10 cellular contexts compared by ENCODE assay signal in the genomic region with DNA sequence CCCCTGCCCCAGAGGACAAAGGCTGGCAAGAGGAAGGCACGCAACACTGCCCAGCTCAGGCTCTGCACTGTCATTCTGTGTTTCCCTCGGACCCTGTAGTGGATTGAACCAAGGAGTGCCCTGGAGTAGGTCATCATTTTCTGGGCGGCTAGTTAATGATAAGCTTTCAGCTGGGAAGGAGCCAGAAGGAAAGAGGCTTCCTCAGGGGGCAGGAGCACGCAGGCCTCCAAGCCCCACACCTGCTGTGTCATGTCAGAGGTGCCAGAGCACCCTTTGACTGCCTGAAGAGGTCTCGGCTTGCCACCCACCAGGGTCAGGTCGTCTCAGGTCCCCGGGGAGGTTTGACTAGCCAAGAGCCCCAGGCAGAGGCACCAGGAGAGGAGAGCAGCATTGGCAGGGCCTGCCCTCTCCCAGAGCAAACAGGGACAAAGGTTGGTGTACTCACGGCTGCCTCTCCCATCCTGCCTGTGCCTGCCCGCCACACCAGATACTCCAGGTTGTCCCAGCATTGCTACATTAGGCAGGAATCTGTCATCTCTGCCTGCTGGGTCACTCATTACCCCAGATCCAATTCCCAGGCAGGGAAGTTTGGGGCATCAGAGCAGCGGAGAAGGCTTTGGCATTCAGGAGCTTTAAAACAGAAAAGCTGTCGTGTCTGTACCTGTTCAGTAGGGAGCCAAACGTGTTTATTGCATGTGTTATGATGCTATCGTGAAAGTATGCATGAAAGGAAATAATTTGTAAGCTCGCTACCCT. TPM values are rescaled to one million over a fixed set of nuclear protein-coding genes. Genes with fewer than 3 reads are reported as not detected.
A peak's percentile ranks its signal among the peaks of the same experiment; 100 is the strongest.
DNase-seq lines count a peak whose midpoint lies in the region; ATAC-seq and TF ChIP-seq lines count a peak whose summit lies in the region.
"Had no signal": no experiment of that assay in that cellular context is flagged by ENCODE, and none has a peak within 500 bp of the region (broad histone marks: within the 10 kb centered on the region; RNA-seq: fewer than 3 reads in every experiment).

No MANE protein-coding gene starts in this region.

- no peak for TF ChIP-seq EP300 in gastroesophageal sphincter (IDR thresholded peaks at IDR 0.05)

- no peaks in the 10 kb centered on the region for H3K27me3 ChIP-seq in gastroesophageal sphincter
- no peaks in the 10 kb centered on the region for H3K27me3 ChIP-seq in aorta (ENCODE audit: control insufficient read depth in 1 of 2, insufficient read depth in 2 of 2, low read length in 1 of 2)

- H3K9me3 Mint-ChIP-seq in neural crest cell (no peaks in the 10 kb centered on the region), HFFc6 (no peaks in the 10 kb centered on the region)
- H3K9me3 Mint-ChIP-seq: T-helper 2 cell treated with Interferon-gamma antibody and Interleukin-4, amounts not matched to agents 5 μg/mL and 100 μg/mL, for 36 hours had no signal

- H3K9me3 ChIP-seq in gastroesophageal sphincter (no peaks in the 10 kb centered on the region), aorta (ENCODE audit: control insufficient read depth, low read length) (no peaks in the 10 kb centered on the region)

- H3K27ac Mint-ChIP-seq in neural crest cell (ENCODE audit: unreplicated experiment) (peak overlapping the region; percentile 58), HFFc6 (no peak overlapping the region)
- H3K27ac Mint-ChIP-seq: T-helper 2 cell treated with Interferon-gamma antibody and Interleukin-4, amounts not matched to agents 5 μg/mL and 100 μg/mL, for 36 hours had no signal

- H3K4me1 ChIP-seq in gastroesophageal sphincter (peaks cover 0 to 47% (median 24%) of the 10 kb centered on the region in 3 donors), aorta (ENCODE audit: control insufficient read depth in 1 of 2, insufficient read depth in 2 of 2, low read length in 2 of 2) (peaks cover 0 to 2% of the 10 kb centered on the region in 2 donors)

- H3K27me3 Mint-ChIP-seq in neural crest cell (ENCODE audit: low read depth), result no peaks in the 10 kb centered on the region
- peaks cover 4% of the 10 kb centered on the region for H3K27me3 Mint-ChIP-seq in HFFc6 (ENCODE audit: insufficient read depth)

- no peak for TF ChIP-seq CTCF in gastroesophageal sphincter (IDR thresholded peaks at IDR 0.05)
- TF ChIP-seq CTCF in neural crest cell (conservative IDR thresholded peaks at IDR 0.05), result no peak
- no peak for TF ChIP-seq CTCF in HFFc6 (IDR thresholded peaks at IDR 0.05)

- intact Hi-C loops in aorta (cut with DNase I), result no loop called here

- H3K36me3 ChIP-seq in gastroesophageal sphincter (peaks cover 0 to 20% of the 10 kb centered on the region in 2 donors), aorta (ENCODE audit: control insufficient read depth in 1 of 2, insufficient read depth in 2 of 2, low read length in 1 of 2) (no peaks in the 10 kb centered on the region)

- no peak for TF ChIP-seq POLR2A in gastroesophageal sphincter (IDR thresholded peaks at IDR 0.05)

- H3K4me3 Mint-ChIP-seq in neural crest cell (no peak overlapping the region), HFFc6 (no peak overlapping the region)
- H3K4me3 Mint-ChIP-seq: T-helper 2 cell treated with Interferon-gamma antibody and Interleukin-4, amounts not matched to agents 5 μg/mL and 100 μg/mL, for 36 hours had no signal

- H3K4me3 ChIP-seq in gastroesophageal sphincter (no peak overlapping the region), aorta (ENCODE audit: low read length in 2 of 2) (no peak overlapping the region)

- WGBS in gastroesophageal sphincter (ENCODE audit: low coverage in 1 of 2), 2 donors, result 58% methylated on average over 7 of the region's 14 CpGs; no CpG with 5 or more reads in 1 of the 2 donors
- 28 to 31% methylated on average over 14 of the region's 14 CpGs for WGBS in aorta, 2 donors

- ATAC-seq in gastroesophageal sphincter, result no peak
- ATAC-seq in aorta (ENCODE audit: low FRiP score), result peak; percentile 39
- ATAC-seq in GM21619 (IDR thresholded peaks at IDR 0.05; ENCODE audit: unreplicated experiment), result no peak
- no peak for ATAC-seq in GM18909 (IDR thresholded peaks at IDR 0.05; ENCODE audit: poor library complexity, unreplicated experiment)

- H3K36me3 Mint-ChIP-seq in neural crest cell (ENCODE audit: low read depth) (peaks cover 14% of the 10 kb centered on the region), HFFc6 (ENCODE audit: low read depth) (no peaks in the 10 kb centered on the region; the same call in 1 of the 2 replicates)

- H3K27ac ChIP-seq in gastroesophageal sphincter (peak overlapping the region; percentile 45 to 88 (median 84)), aorta (ENCODE audit: low read depth in 1 of 2, low read length in 2 of 2) (peak overlapping the region; percentile 36 to 78)

- peak; percentile 15 for DNase-seq in NCI-H2227 (lab: John Stamatoyannopoulos, UW; ENCODE audit: unreplicated experiment)
- DNase-seq in NCI-H2227 treated with DMSO at 0.1 percent for 48 hours (lab: John Stamatoyannopoulos, UW), result no peak
- DNase-seq in neural crest cell (ENCODE audit: low read depth, low spot score), result no peak
- no peak for DNase-seq in aorta
- no peak for DNase-seq in HFFc6
- DNase-seq: NCI-H2029 treated with DMSO at 0.1 percent for 48 hours had no signal

- H3K4me1 Mint-ChIP-seq in neural crest cell (peaks cover 23% of the 10 kb centered on the region), HFFc6 (ENCODE audit: low read depth) (peaks cover 18% of the 10 kb centered on the region)

RNA-seq across cellular contexts. Expression of a gene that starts 33.5 kb away (rescaled TPM):
- total RNA-seq in gastroesophageal sphincter (100 to 1,000 TPM; 118 to 233 (median 163) TPM), neural crest cell (234 and 242 TPM in 2 replicates), aorta (100 to 1,000 TPM; 231 to 285 TPM)
- polyA plus RNA-seq in aorta, result 100 to 1,000 TPM in 1 of 2 donors, 10 to 100 TPM in 1; 41.3 to 104 TPM
- 100 to 1,000 TPM; 254 to 286 (median 267) TPM for total RNA-seq in HFFc6 (2021; fragmentation: NEBNext Ultra II Directional; extraction: Animal tissue kit (Norgen Biotek cat#: 25700))
